Comparison of ENCODE assay signal across 8 cellular contexts in the genomic region with DNA sequence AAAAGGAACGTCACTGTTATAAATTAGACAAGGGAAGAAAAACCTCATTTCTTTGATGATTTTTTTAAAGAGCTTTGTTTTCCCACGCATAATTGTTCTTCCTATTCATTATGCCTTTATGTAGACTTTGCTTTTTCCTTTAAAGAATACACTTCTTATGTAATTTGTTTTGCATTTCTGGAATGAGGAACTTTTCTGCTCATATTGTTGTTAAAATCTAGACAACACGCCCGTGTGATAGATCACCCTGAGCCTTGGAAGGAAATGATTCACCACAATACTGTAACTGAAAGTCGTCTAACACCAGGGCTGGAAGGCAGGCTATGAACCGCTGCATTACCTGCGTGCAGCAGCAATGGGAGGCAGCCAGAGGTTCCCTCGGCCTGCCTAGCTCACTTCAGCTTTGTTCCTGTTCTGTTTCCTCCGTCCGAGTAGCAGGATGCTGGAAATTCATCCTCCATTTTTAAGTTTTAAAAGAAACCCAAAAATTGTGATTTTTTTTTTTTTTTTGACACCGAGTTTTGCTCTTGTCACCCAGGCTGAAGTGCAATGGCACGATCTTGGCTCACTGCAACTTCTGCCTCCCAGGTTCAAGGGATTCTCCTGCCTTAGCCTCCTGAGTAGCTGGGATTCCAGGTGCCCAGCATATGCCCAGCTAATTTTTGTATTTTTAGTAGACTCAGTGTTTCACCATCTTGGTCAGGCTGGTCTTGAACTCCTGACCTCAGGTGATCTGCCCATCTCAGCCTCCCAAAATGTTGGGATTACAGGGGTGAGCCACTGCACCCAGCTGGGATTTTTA. TPM values are rescaled to one million over a fixed set of nuclear protein-coding genes. Genes with fewer than 3 reads are reported as not detected.
DNase-seq lines count a peak whose midpoint lies in the region; ATAC-seq, FAIRE-seq and TF ChIP-seq lines count a peak whose summit lies in the region.

No MANE protein-coding gene starts in this region.

- H3K4me3 ChIP-seq in HepG2 (replicated peaks in 1 of 3; ENCODE audit: insufficient read depth in 1 of 3, low read depth in 2 of 3, low read length in 3 of 3) = peak overlapping the region; percentile 34 to 64 (median 48); a peak in 5 of 6 replicates

- H3K4me3 Mint-ChIP-seq in brain = peak overlapping the region in 2 of 5 experiments; percentile 23 to 24

- 10% methylated on average over 12 of the region's 12 CpGs for WGBS in HepG2 (ENCODE audit: low lambda C conversion rate)

- peaks cover 16% of the 10 kb centered on the region for H3K4me1 Mint-ChIP-seq in brain

- no peak for TF ChIP-seq RAD21 in HepG2 (CRISPR knock-in tag; IDR thresholded peaks at IDR 0.05)

- no peaks in the 10 kb centered on the region for H3K9me3 Mint-ChIP-seq in brain

- TF ChIP-seq CTCF in brain (conservative IDR thresholded peaks at IDR 0.05) (no peak), HepG2 (CRISPR knock-in tag; IDR thresholded peaks at IDR 0.05) (no peak)

- peaks cover 81% of the 10 kb centered on the region for H3K4me1 ChIP-seq in HepG2 (ENCODE audit: insufficient read depth, low read length)

- no peaks in the 10 kb centered on the region for H3K27me3 Mint-ChIP-seq in brain

- H3K27me3 ChIP-seq in HepG2 (ENCODE audit: control insufficient read depth in 1 of 2, insufficient read depth in 2 of 2, low read length in 2 of 2) = no peaks in the 10 kb centered on the region

- ATAC-seq in GM19397 (IDR thresholded peaks at IDR 0.05; ENCODE audit: unreplicated experiment) (peak; percentile 89), HG03558 (IDR thresholded peaks at IDR 0.05; ENCODE audit: extremely low read depth, unreplicated experiment) (peak; percentile 91), HepG2 (peak; percentile 77)

- H3K79me2 ChIP-seq in HepG2 (ENCODE audit: insufficient read depth, low read length) = no peaks in the 10 kb centered on the region

- H3K9me3 ChIP-seq in HepG2 (ENCODE audit: low read length) = no peaks in the 10 kb centered on the region

- in situ Hi-C loops in HepG2 (cut with HindIII; ENCODE audit: extremely low pct_ligation_motif_present, low pct_unique_long_range_greater_than_20kb) = no loop called here

- H3K27ac ChIP-seq in HepG2 (ENCODE audit: extremely low read length, insufficient read depth, low read length) = peak overlapping the region; percentile 93

- H3K27ac Mint-ChIP-seq in brain = peak overlapping the region in 4 of 5 experiments; percentile 29 to 85 (median 76)

- BruUV-seq in HepG2 (replicated peaks; lab: Mats Ljungman, UMichigan) = TSS peak; percentile 100

- CTCF ChIA-PET in HepG2 (lab: Yijun Ruan, JAX; ENCODE audit: low intra/inter-chr PET ratio, low total read pairs) = interaction anchor here (1.1 kb wide), 1 partner anchor 63 kb away, joined by 3 read pairs; no protein-coding TSS in a partner anchor

- H3K9ac ChIP-seq in HepG2 (ENCODE audit: insufficient read depth, low read depth, low read length) = peak overlapping the region; percentile 78

- no peak for FAIRE-seq in HepG2 (lab: Jason Lieb, UNC)

- DNase-seq in AML-193 (lab: John Stamatoyannopoulos, UW) (peak; percentile 83 to 90), T-helper 9 cell (peak; percentile 48), HepG2 (ENCODE audit: low spot score) (no peak), NCI-H524 treated with DMSO at 0.1 percent for 48 hours (lab: John Stamatoyannopoulos, UW) (no peak)
- peak; percentile 28 for DNase-seq in stimulated activated CD8-positive, alpha-beta memory T cell treated with anti-CD3 and anti-CD28 coated beads, Interleukin-12 subunit alpha, Interleukin-12 subunit beta, amount 100 ng/mL, for 4 hours (ENCODE audit: low read depth)

- peak in 1 of 2 experiments; percentile 77; a peak in 2 of 4 replicates for TF ChIP-seq POLR2A in HepG2 (IDR thresholded peaks at IDR 0.05; ENCODE audit: insufficient read depth in 1 of 2, low read depth in 2 of 2, low read length in 2 of 2)

- POLR2A ChIA-PET in HepG2 (lab: Yijun Ruan, JAX) = interaction anchor here (0.7 to 2.2 kb wide), 30 partner anchors 8 to 463 kb away, joined by 3 to 70 read pairs (median 3); a partner anchor contains a TSS

- TF ChIP-seq EP300 in HepG2 (IDR thresholded peaks at IDR 0.05; ENCODE audit: low read depth in 2 of 2, low read length in 2 of 2) = no peak; a peak in 1 of 4 replicates
- TF ChIP-seq EP300 in HepG2 (CRISPR knock-in tag; IDR thresholded peaks at IDR 0.05; ENCODE audit: borderline replicate concordance) = no peak

- H3K36me3 ChIP-seq in HepG2 (replicated peaks in 1 of 2; ENCODE audit: control insufficient read depth in 1 of 2, insufficient read depth in 2 of 2, low read length in 2 of 2) = no peaks in the 10 kb centered on the region

- no peaks in the 10 kb centered on the region for H4K20me1 ChIP-seq in HepG2 (ENCODE audit: insufficient read depth, low read length)

- peak overlapping the region; percentile 93 for H3K4me2 ChIP-seq in HepG2 (ENCODE audit: low read depth, low read length)

- H2AFZ ChIP-seq in HepG2 (ENCODE audit: low read length) = no peak overlapping the region

- intact Hi-C loops in HepG2 (cut with micrococcal nuclease; ENCODE audit: unreplicated experiment) = loop anchor here (2.0 kb wide), 3 partner anchors 36 to 158 kb away; no protein-coding TSS in a partner anchor

- no peaks in the 10 kb centered on the region for H3K36me3 Mint-ChIP-seq in brain

TF ChIP-seq in HepG2, 621 proteins besides CTCF, POLR2A, EP300 and RAD21 (continues in another document):
- TF ChIP-seq ZIK1 (CRISPR knock-in tag; IDR thresholded peaks at IDR 0.05; ENCODE audit: borderline replicate concordance, low read depth) (no peak), TAF1 (CRISPR knock-in tag; IDR thresholded peaks at IDR 0.05) (no peak), SCMH1 (CRISPR knock-in tag; IDR thresholded peaks at IDR 0.05; ENCODE audit: borderline replicate concordance) (no peak), ATF7-NPFF (CRISPR knock-in tag; IDR thresholded peaks at IDR 0.05; ENCODE audit: low read depth) (no peak; the same call in 1 of the 2 replicates), ZNF841 (CRISPR knock-in tag; IDR thresholded peaks at IDR 0.05; ENCODE audit: borderline replicate concordance) (no peak), SMAD1 (CRISPR knock-in tag; IDR thresholded peaks at IDR 0.05; ENCODE audit: borderline replicate concordance, low read depth) (no peak), ZNF850 (CRISPR knock-in tag; conservative IDR thresholded peaks at IDR 0.05) (no peak; the same call in 1 of the 2 replicates), ZNF382 (CRISPR knock-in tag; IDR thresholded peaks at IDR 0.05; ENCODE audit: borderline replicate concordance) (no peak), TP53 (CRISPR knock-in tag; conservative IDR thresholded peaks at IDR 0.05) (no peak), RFXAP (CRISPR knock-in tag; IDR thresholded peaks at IDR 0.05; ENCODE audit: borderline replicate concordance) (no peak), NCOR1 (IDR thresholded peaks at IDR 0.05; ENCODE audit: borderline replicate concordance, low read length) (no peak; the same call in 1 of the 2 replicates)
- TF ChIP-seq, protein P1, sequence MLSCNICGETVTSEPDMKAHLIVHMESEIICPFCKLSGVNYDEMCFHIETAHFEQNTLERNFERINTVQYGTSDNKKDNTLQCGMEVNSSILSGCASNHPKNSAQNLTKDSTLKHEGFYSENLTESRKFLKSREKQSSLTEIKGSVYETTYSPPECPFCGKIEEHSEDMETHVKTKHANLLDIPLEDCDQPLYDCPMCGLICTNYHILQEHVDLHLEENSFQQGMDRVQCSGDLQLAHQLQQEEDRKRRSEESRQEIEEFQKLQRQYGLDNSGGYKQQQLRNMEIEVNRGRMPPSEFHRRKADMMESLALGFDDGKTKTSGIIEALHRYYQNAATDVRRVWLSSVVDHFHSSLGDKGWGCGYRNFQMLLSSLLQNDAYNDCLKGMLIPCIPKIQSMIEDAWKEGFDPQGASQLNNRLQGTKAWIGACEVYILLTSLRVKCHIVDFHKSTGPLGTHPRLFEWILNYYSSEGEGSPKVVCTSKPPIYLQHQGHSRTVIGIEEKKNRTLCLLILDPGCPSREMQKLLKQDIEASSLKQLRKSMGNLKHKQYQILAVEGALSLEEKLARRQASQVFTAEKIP (CRISPR knock-in tag; IDR thresholded peaks at IDR 0.05; ENCODE audit: borderline replicate concordance) = no peak
- TF ChIP-seq, protein P2, sequence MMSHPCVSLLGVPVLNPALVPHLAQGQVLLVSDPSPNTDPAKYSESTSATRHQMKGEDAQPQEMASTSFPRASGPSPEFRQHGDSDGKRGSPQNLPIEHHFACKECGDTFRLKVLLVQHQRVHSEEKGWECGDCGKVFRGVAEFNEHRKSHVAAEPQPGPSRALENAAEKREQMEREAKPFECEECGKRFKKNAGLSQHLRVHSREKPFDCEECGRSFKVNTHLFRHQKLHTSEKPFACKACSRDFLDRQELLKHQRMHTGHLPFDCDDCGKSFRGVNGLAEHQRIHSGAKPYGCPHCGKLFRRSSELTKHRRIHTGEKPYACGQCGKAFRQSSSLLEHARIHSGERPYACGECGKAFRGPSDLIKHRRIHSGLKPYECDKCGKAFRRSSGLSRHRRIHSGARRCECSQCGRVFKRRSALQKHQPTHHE (CRISPR knock-in tag; IDR thresholded peaks at IDR 0.05; ENCODE audit: borderline replicate concordance) = no peak

RNA-seq across cellular contexts. Expression of a gene that starts 49.6 kb away (rescaled TPM):
- polyA plus RNA-seq in brain (ENCODE audit: insufficient read depth, low read depth, low replicate concordance) (5.7 TPM), HepG2 (2011; rRNA removed) (22.3 and 23.7 TPM in 2 replicates)
- total RNA-seq in HepG2 (2016; rRNA removed; fragmentation: Illumina TruSeq; extraction: Trizol) = 29.8 and 65.0 TPM in 2 replicates
- 3.8 and 3.9 TPM in 2 replicates for total RNA-seq in HepG2 (2016; cell fraction: cytosol; rRNA removed; fragmentation: Illumina TruSeq; extraction: Trizol; ENCODE audit: low read depth)
- 30.1 and 52.5 TPM in 2 replicates for total RNA-seq in HepG2 (2016; cell fraction: insoluble cytoplasmic fraction; rRNA removed; fragmentation: Illumina TruSeq; extraction: Trizol)
- 17.5 and 18.9 TPM in 2 replicates for total RNA-seq in HepG2 (2016; cell fraction: membrane; rRNA removed; fragmentation: Illumina TruSeq; extraction: Trizol)
- 46.4 and 49.3 TPM in 2 replicates for total RNA-seq in HepG2 (2016; cell fraction: nucleus; rRNA removed; fragmentation: Illumina TruSeq; extraction: Trizol)
- 16.1 and 20.6 TPM in 2 replicates for polyA plus RNA-seq in HepG2 (2011; cell fraction: cytosol; rRNA removed)
- polyA plus RNA-seq in HepG2 (2011; cell fraction: nucleus; rRNA removed) = 28.1 and 34.2 TPM in 2 replicates
- polyA plus RNA-seq in HepG2 (2012) = 30.6 and 41.2 TPM in 2 replicates
- polyA plus RNA-seq in HepG2 (2016; cell fraction: cytosol; fragmentation: Illumina TruSeq; extraction: Trizol; ENCODE audit: low read depth) = 0.85 and 1.1 TPM in 2 replicates
- polyA plus RNA-seq in HepG2 (2016; cell fraction: insoluble cytoplasmic fraction; fragmentation: Illumina TruSeq; extraction: Trizol; ENCODE audit: low read depth) = 50.4 and 54.5 TPM in 2 replicates
- polyA plus RNA-seq in HepG2 (2016; cell fraction: membrane; fragmentation: Illumina TruSeq; extraction: Trizol; ENCODE audit: low read depth) = 5.7 and 6.3 TPM in 2 replicates
- 66.7 and 71.5 TPM in 2 replicates for polyA plus RNA-seq in HepG2 (2016; cell fraction: nucleus; fragmentation: Illumina TruSeq; extraction: Trizol; ENCODE audit: insufficient read depth, low read depth)
- polyA minus RNA-seq in HepG2 (2011; rRNA and poly(A)+ RNA removed; ENCODE audit: low replicate concordance) = 13.5 and 82.3 TPM in 2 replicates
- 62.7 and 65.9 TPM in 2 replicates for polyA minus RNA-seq in HepG2 (2011; cell fraction: cytosol; rRNA and poly(A)+ RNA removed)
- 63.2 and 86.3 TPM in 2 replicates for polyA minus RNA-seq in HepG2 (2011; cell fraction: nucleus; rRNA and poly(A)+ RNA removed)

Comparison
In these comparisons a context has a peak if more than half of its experiments do, and no peak if none do; other contexts are left out.
1. DNase-seq: peak in AML-193 (2 of 2), T-helper 9 cell (single experiment) and stimulated activated CD8-positive, alpha-beta memory T cell treated with anti-CD3 and anti-CD28 coated beads, Interleukin-12 subunit alpha, Interleukin-12 subunit beta, amount 100 ng/mL, for 4 hours (single experiment); none in HepG2 (single experiment) and NCI-H524 treated with DMSO at 0.1 percent for 48 hours (single experiment).
2. Peak in every context shown above with its lines, with median percentiles within 50 percentile points of each other: ATAC-seq.